14 cellular contexts compared by ENCODE assay signal in genomic region chr7:16484453-16485158, GRCh38. TPM values are rescaled to one million over a fixed set of nuclear protein-coding genes. Genes with fewer than 3 reads are reported as not detected.
DNase-seq lines count a peak whose midpoint lies in the region; ATAC-seq and TF ChIP-seq lines count a peak whose summit lies in the region.
"Had no signal": no experiment of that assay in that cellular context is flagged by ENCODE, and none has a peak within 500 bp of the region (broad histone marks: within the 10 kb centered on the region; RNA-seq: fewer than 3 reads in every experiment).

No MANE protein-coding gene starts in this region.

- H3K36me3 ChIP-seq in breast epithelium = no peaks in the 10 kb centered on the region
- H3K36me3 ChIP-seq: gastrocnemius medialis had no signal

- no peak overlapping the region for H3K4me3 ChIP-seq in breast epithelium
- H3K4me3 ChIP-seq: gastrocnemius medialis had no signal

- H3K27ac ChIP-seq in breast epithelium = peak overlapping the region; percentile 73 to 79
- H3K27ac ChIP-seq: gastrocnemius medialis had no signal

- peak; percentile 28 for DNase-seq in ELF-1 (ENCODE audit: low read depth, low spot score)
- DNase-seq in NCI-H226 = peak; percentile 37
- peak in 1 of 2 donors; percentile 47 for DNase-seq in breast epithelium (ENCODE audit: low spot score in 2 of 2)
- peak; percentile 47 for DNase-seq in left kidney (ENCODE audit: low read depth, low spot score)
- DNase-seq in activated effector memory CD4-positive, alpha-beta T cell treated with Interleukin-2 at 50 U/mL for 16 hours = no peak
- DNase-seq in effector CD4-positive, alpha-beta T cell = no peak
- DNase-seq in cerebellar cortex (ENCODE audit: low spot score) = no peak
- DNase-seq: activated CD8-positive, alpha-beta memory T cell treated with anti-CD3 and anti-CD28 coated beads, Interleukin-2, amount 10 ng/mL, durations not matched to agents 7 days and 5 days; aorta; CD4-positive, CD25-positive, alpha-beta regulatory T cell; gastrocnemius medialis; NCI-H1694; stimulated activated CD4-positive, alpha-beta T cell treated with anti-CD3 and anti-CD28 coated beads, Interleukin-12 subunit alpha, Interleukin-12 subunit beta, amount 100 ng/mL, for 4 hours had no signal

- no peaks in the 10 kb centered on the region for H3K27me3 ChIP-seq in breast epithelium
- H3K27me3 ChIP-seq: gastrocnemius medialis had no signal

- no peak for ATAC-seq in HG03469 (IDR thresholded peaks at IDR 0.05; ENCODE audit: unreplicated experiment)
- ATAC-seq: activated CD8-positive, alpha-beta memory T cell treated with anti-CD3 and anti-CD28 coated beads, Interleukin-2, amount 10 ng/mL, durations not matched to agents 7 days and 5 days; gastrocnemius medialis had no signal

- no peak for TF ChIP-seq POLR2A in breast epithelium (IDR thresholded peaks at IDR 0.05)

- no peak for TF ChIP-seq CTCF in breast epithelium (IDR thresholded peaks at IDR 0.05)

- no peaks in the 10 kb centered on the region for H3K9me3 ChIP-seq in breast epithelium
- H3K9me3 ChIP-seq: gastrocnemius medialis had no signal

- intact Hi-C loops in breast epithelium (cut with DNase I; ENCODE audit: low total_unique reads) = no loop called here

- H3K4me1 ChIP-seq in breast epithelium = no peaks in the 10 kb centered on the region
- H3K4me1 ChIP-seq: gastrocnemius medialis had no signal

RNA-seq across cellular contexts. Expression of gene SOSTDC1, which starts 19.1 kb away (rescaled TPM):
- 10 to 100 TPM in 1 of 3 donors, 1 to 10 TPM in 1, not detected in 1; 2.6 to 11.6 TPM for total RNA-seq in breast epithelium
- total RNA-seq: activated CD8-positive, alpha-beta memory T cell treated with anti-CD3 and anti-CD28 coated beads, Interleukin-2, amount 10 ng/mL, durations not matched to agents 7 days and 5 days; aorta; CD4-positive, CD25-positive, alpha-beta regulatory T cell; gastrocnemius medialis had no signal

RNA-seq across cellular contexts. Expression of gene LRRC72, which starts 42.0 kb away (rescaled TPM):
- total RNA-seq in breast epithelium = not detected
- total RNA-seq: activated CD8-positive, alpha-beta memory T cell treated with anti-CD3 and anti-CD28 coated beads, Interleukin-2, amount 10 ng/mL, durations not matched to agents 7 days and 5 days; aorta; CD4-positive, CD25-positive, alpha-beta regulatory T cell; gastrocnemius medialis had no signal

Comparison
In these comparisons a context has a peak if more than half of its experiments do, and no peak if none do; other contexts are left out.
1. DNase-seq: peak in ELF-1 (single experiment), NCI-H226 (single experiment) and left kidney (single experiment); none in activated effector memory CD4-positive, alpha-beta T cell treated with Interleukin-2 at 50 U/mL for 16 hours (single experiment), effector CD4-positive, alpha-beta T cell (single experiment) and cerebellar cortex (single experiment).